ENCODE assay signal across 23 cellular contexts in the genomic region with DNA sequence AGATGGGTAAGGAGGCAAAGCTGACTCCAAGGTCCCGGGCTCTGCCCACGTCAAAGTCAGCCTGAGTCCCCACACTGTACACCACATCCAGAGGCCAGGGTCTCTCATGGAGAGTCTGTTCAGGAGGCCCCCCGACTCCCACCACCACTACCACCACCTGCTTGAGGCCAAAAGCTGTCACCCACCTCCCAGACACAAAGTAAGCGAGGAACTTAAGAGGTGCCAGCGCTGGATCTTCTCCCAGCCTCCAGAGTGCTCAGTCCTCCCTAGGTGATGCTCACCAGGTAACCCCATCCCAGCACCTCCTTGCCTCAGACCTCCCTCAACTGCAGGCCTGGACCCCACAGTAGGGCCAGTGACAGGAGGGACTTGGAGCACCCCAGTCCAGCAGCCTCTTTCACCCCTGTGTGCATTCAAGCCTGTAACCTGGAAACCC. TPM values are rescaled to one million over a fixed set of nuclear protein-coding genes. Genes with fewer than 3 reads are reported as not detected.
DNase-seq lines count a peak whose midpoint lies in the region; ATAC-seq and TF ChIP-seq lines count a peak whose summit lies in the region.
"Had no signal": no experiment of that assay in that cellular context is flagged by ENCODE, and none has a peak within 500 bp of the region (broad histone marks: within the 10 kb centered on the region; RNA-seq: fewer than 3 reads in every experiment).

No MANE protein-coding gene starts in this region.

- no peak for TF ChIP-seq POLR2A in transverse colon (IDR thresholded peaks at IDR 0.05)

- no peaks in the 10 kb centered on the region for H3K27me3 ChIP-seq in hepatocyte
- no peaks in the 10 kb centered on the region for H3K27me3 ChIP-seq in muscle layer of duodenum (ENCODE audit: low read depth, low read length)
- no peaks in the 10 kb centered on the region for H3K27me3 ChIP-seq in CD4-positive, alpha-beta memory T cell (ENCODE audit: insufficient read depth, low read length)
- no peaks in the 10 kb centered on the region for H3K27me3 ChIP-seq in CD8-positive, alpha-beta T cell (ENCODE audit: insufficient read depth, low read length)
- no peaks in the 10 kb centered on the region for H3K27me3 ChIP-seq in transverse colon
- H3K27me3 ChIP-seq: SJSA1 had no signal

- in situ Hi-C loops in transverse colon (cut with MboI; ENCODE audit: low pct_ligation_motif_present in 1 of 4, low pct_unique_long_range_greater_than_20kb in 1 of 4, low sequenced_read_pairs in 3 of 4), result no loop called here

- no peaks in the 10 kb centered on the region for H4K20me1 ChIP-seq in hepatocyte (ENCODE audit: insufficient read depth, poor library complexity, severe bottlenecking)

- H3K36me3 ChIP-seq in hepatocyte (replicated peaks; ENCODE audit: insufficient read depth, low read depth) (no peaks in the 10 kb centered on the region), muscle layer of duodenum (ENCODE audit: control insufficient read depth in 1 of 2, insufficient read depth in 2 of 2, low read length in 2 of 2) (no peaks in the 10 kb centered on the region), transverse colon (no peaks in the 10 kb centered on the region)
- no peaks in the 10 kb centered on the region for H3K36me3 ChIP-seq in CD4-positive, alpha-beta memory T cell (ENCODE audit: insufficient read depth, low read length)
- no peaks in the 10 kb centered on the region for H3K36me3 ChIP-seq in CD8-positive, alpha-beta T cell (ENCODE audit: insufficient read depth, low read length)
- H3K36me3 ChIP-seq: SJSA1 had no signal

- H3K27me3 Mint-ChIP-seq in activated CD8-positive, alpha-beta T cell treated with anti-CD3 and anti-CD28 coated beads for 36 hours, result no peaks in the 10 kb centered on the region
- no peaks in the 10 kb centered on the region for H3K27me3 Mint-ChIP-seq in activated CD8-positive, alpha-beta T cell treated with anti-CD3 and anti-CD28 coated beads, Interleukin-2, amount 10 ng/mL, durations not matched to agents 7 days and 5 days (ENCODE audit: low read depth)
- H3K27me3 Mint-ChIP-seq in CD4-positive, alpha-beta memory T cell, result peaks cover 0 to 2% of the 10 kb centered on the region in 2 donors
- H3K27me3 Mint-ChIP-seq in CD8-positive, alpha-beta T cell (ENCODE audit: low read depth), result peaks cover 3% of the 10 kb centered on the region

- H3K4me3 ChIP-seq in hepatocyte (no peak overlapping the region), muscle layer of duodenum (ENCODE audit: low read depth in 1 of 2, low read length in 2 of 2) (peak overlapping the region in 1 of 2 donors; percentile 21), transverse colon (no peak overlapping the region)
- no peak overlapping the region for H3K4me3 ChIP-seq in CD4-positive, alpha-beta memory T cell (ENCODE audit: low read length in 2 of 2)
- no peak overlapping the region for H3K4me3 ChIP-seq in CD8-positive, alpha-beta T cell (ENCODE audit: low read depth, low read length)
- H3K4me3 ChIP-seq: SJSA1 had no signal

- no peak overlapping the region for H3K4me3 Mint-ChIP-seq in activated CD8-positive, alpha-beta T cell treated with anti-CD3 and anti-CD28 coated beads for 36 hours
- H3K4me3 Mint-ChIP-seq in activated CD8-positive, alpha-beta T cell treated with anti-CD3 and anti-CD28 coated beads, Interleukin-2, amount 10 ng/mL, durations not matched to agents 7 days and 5 days, result no peak overlapping the region
- no peak overlapping the region for H3K4me3 Mint-ChIP-seq in CD4-positive, alpha-beta memory T cell
- no peak overlapping the region for H3K4me3 Mint-ChIP-seq in CD8-positive, alpha-beta T cell
- H3K4me3 Mint-ChIP-seq: H9 had no signal

- intact Hi-C loops in activated CD8-positive, alpha-beta T cell treated with anti-CD3 and anti-CD28 coated beads for 36 hours (cut with micrococcal nuclease), result no loop called here
- intact Hi-C loops in CD4-positive, alpha-beta memory T cell (cut with micrococcal nuclease), result no loop called here
- intact Hi-C loops in CD8-positive, alpha-beta T cell (cut with DNase I, micrococcal nuclease), result no loop called here
- intact Hi-C loops in transverse colon (cut with DNase I; ENCODE audit: low total_unique reads), result no loop called here

- no peak for DNase-seq in activated CD8-positive, alpha-beta T cell treated with anti-CD3 and anti-CD28 coated beads for 36 hours
- DNase-seq in activated CD8-positive, alpha-beta T cell treated with anti-CD3 and anti-CD28 coated beads, Interleukin-2, amount 10 ng/mL, durations not matched to agents 7 days and 5 days, result no peak
- DNase-seq in hepatocyte (ENCODE audit: low spot score) (no peak), transverse colon (no peak)
- no peak for DNase-seq in CD4-positive, alpha-beta memory T cell
- DNase-seq in CD8-positive, alpha-beta T cell, result no peak
- DNase-seq: AML-193, C1 segment of cervical spinal cord, DMS79, MV-4-11, NCI-H1105 treated with DMSO at 0.1 percent for 48 hours, NCI-H187, NCI-H446, NCI-H526 treated with DMSO at 0.1 percent for 48 hours, OCI-M1 had no signal

- no peaks in the 10 kb centered on the region for H3K4me1 Mint-ChIP-seq in activated CD8-positive, alpha-beta T cell treated with anti-CD3 and anti-CD28 coated beads for 36 hours (ENCODE audit: low read depth)
- H3K4me1 Mint-ChIP-seq in activated CD8-positive, alpha-beta T cell treated with anti-CD3 and anti-CD28 coated beads, Interleukin-2, amount 10 ng/mL, durations not matched to agents 7 days and 5 days (ENCODE audit: low read depth), result no peaks in the 10 kb centered on the region
- H3K4me1 Mint-ChIP-seq in CD4-positive, alpha-beta memory T cell, result no peaks in the 10 kb centered on the region
- H3K4me1 Mint-ChIP-seq in CD8-positive, alpha-beta T cell (ENCODE audit: low read depth), result no peaks in the 10 kb centered on the region

- peak overlapping the region; percentile 71 for H3K4me2 ChIP-seq in hepatocyte
- H3K4me2 ChIP-seq: KMS-11 had no signal

- peak overlapping the region; percentile 20 for H3K27ac Mint-ChIP-seq in activated CD8-positive, alpha-beta T cell treated with anti-CD3 and anti-CD28 coated beads for 36 hours
- H3K27ac Mint-ChIP-seq in activated CD8-positive, alpha-beta T cell treated with anti-CD3 and anti-CD28 coated beads, Interleukin-2, amount 10 ng/mL, durations not matched to agents 7 days and 5 days, result no peak overlapping the region
- H3K27ac Mint-ChIP-seq in CD4-positive, alpha-beta memory T cell, result no peak overlapping the region
- no peak overlapping the region for H3K27ac Mint-ChIP-seq in CD8-positive, alpha-beta T cell
- H3K27ac Mint-ChIP-seq: H9 had no signal

- peak overlapping the region; percentile 95 for H3K27ac ChIP-seq in hepatocyte
- H3K27ac ChIP-seq in muscle layer of duodenum (ENCODE audit: low read length), result peak overlapping the region; percentile 72
- no peak overlapping the region for H3K27ac ChIP-seq in CD4-positive, alpha-beta memory T cell (ENCODE audit: low read depth, low read length)
- no peak overlapping the region for H3K27ac ChIP-seq in CD8-positive, alpha-beta T cell (ENCODE audit: low read depth, low read length)
- H3K27ac ChIP-seq in transverse colon, result no peak overlapping the region
- H3K27ac ChIP-seq: 22Rv1, HL-60, KMS-11, SJSA1 had no signal

- H2AFZ ChIP-seq in hepatocyte, result no peak overlapping the region

- no peaks in the 10 kb centered on the region for H3K36me3 Mint-ChIP-seq in activated CD8-positive, alpha-beta T cell treated with anti-CD3 and anti-CD28 coated beads for 36 hours (ENCODE audit: low read depth)
- H3K36me3 Mint-ChIP-seq in activated CD8-positive, alpha-beta T cell treated with anti-CD3 and anti-CD28 coated beads, Interleukin-2, amount 10 ng/mL, durations not matched to agents 7 days and 5 days (ENCODE audit: low read depth), result no peaks in the 10 kb centered on the region
- H3K36me3 Mint-ChIP-seq in CD4-positive, alpha-beta memory T cell, result no peaks in the 10 kb centered on the region
- H3K36me3 Mint-ChIP-seq in CD8-positive, alpha-beta T cell, result no peaks in the 10 kb centered on the region

- no peaks in the 10 kb centered on the region for H3K9me3 Mint-ChIP-seq in activated CD8-positive, alpha-beta T cell treated with anti-CD3 and anti-CD28 coated beads for 36 hours
- H3K9me3 Mint-ChIP-seq in activated CD8-positive, alpha-beta T cell treated with anti-CD3 and anti-CD28 coated beads, Interleukin-2, amount 10 ng/mL, durations not matched to agents 7 days and 5 days (ENCODE audit: insufficient read depth), result no peaks in the 10 kb centered on the region
- no peaks in the 10 kb centered on the region for H3K9me3 Mint-ChIP-seq in CD4-positive, alpha-beta memory T cell
- no peaks in the 10 kb centered on the region for H3K9me3 Mint-ChIP-seq in CD8-positive, alpha-beta T cell
- H3K9me3 Mint-ChIP-seq: H9 had no signal

- H3K4me1 ChIP-seq in hepatocyte (ENCODE audit: insufficient read depth) (peaks cover 39% of the 10 kb centered on the region), muscle layer of duodenum (ENCODE audit: control insufficient read depth in 1 of 2, insufficient read depth in 2 of 2, low read length in 2 of 2) (no peaks in the 10 kb centered on the region), transverse colon (no peaks in the 10 kb centered on the region)
- no peaks in the 10 kb centered on the region for H3K4me1 ChIP-seq in CD4-positive, alpha-beta memory T cell (ENCODE audit: insufficient read depth, low read length)
- no peaks in the 10 kb centered on the region for H3K4me1 ChIP-seq in CD8-positive, alpha-beta T cell (ENCODE audit: insufficient read depth, low read length)
- H3K4me1 ChIP-seq: SJSA1 had no signal

- no peak for TF ChIP-seq CTCF in activated CD8-positive, alpha-beta T cell treated with anti-CD3 and anti-CD28 coated beads for 36 hours (IDR thresholded peaks at IDR 0.05)
- no peak for TF ChIP-seq CTCF in hepatocyte (IDR thresholded peaks at IDR 0.05; ENCODE audit: poor library complexity)
- no peak for TF ChIP-seq CTCF in CD8-positive, alpha-beta T cell (IDR thresholded peaks at IDR 0.05)
- no peak for TF ChIP-seq CTCF in transverse colon (IDR thresholded peaks at IDR 0.05)

- no peak for TF ChIP-seq EP300 in transverse colon (IDR thresholded peaks at IDR 0.05; ENCODE audit: low read depth)

- POLR2A ChIA-PET in activated CD8-positive, alpha-beta T cell treated with anti-CD3 and anti-CD28 coated beads for 36 hours (lab: Charles Lee), result no interaction called here
- POLR2A ChIA-PET in activated CD8-positive, alpha-beta T cell treated with anti-CD3 and anti-CD28 coated beads, Interleukin-2, amount 10 ng/mL, durations not matched to agents 7 days and 5 days (lab: Charles Lee), result no interaction called here
- POLR2A ChIA-PET in CD4-positive, alpha-beta memory T cell (lab: Charles Lee; ENCODE audit: partially characterized antibody), result no interaction called here
- POLR2A ChIA-PET in CD8-positive, alpha-beta T cell (lab: Charles Lee), result no interaction called here

- no peak for ATAC-seq in activated CD8-positive, alpha-beta T cell treated with anti-CD3 and anti-CD28 coated beads for 36 hours
- ATAC-seq in activated CD8-positive, alpha-beta T cell treated with anti-CD3 and anti-CD28 coated beads, Interleukin-2, amount 10 ng/mL, durations not matched to agents 7 days and 5 days, result no peak
- no peak for ATAC-seq in CD8-positive, alpha-beta T cell
- ATAC-seq in GM19452 (IDR thresholded peaks at IDR 0.05; ENCODE audit: unreplicated experiment), result no peak

- no peaks in the 10 kb centered on the region for H3K9me2 ChIP-seq in hepatocyte (replicated peaks; ENCODE audit: insufficient read depth)

- CTCF ChIA-PET in activated CD8-positive, alpha-beta T cell treated with anti-CD3 and anti-CD28 coated beads for 36 hours (lab: Charles Lee), result interaction anchor here (0.6 to 1.2 kb wide), 2 partner anchors 14 to 179 kb away, joined by 3 read pairs; no protein-coding TSS in a partner anchor
- CTCF ChIA-PET in activated CD8-positive, alpha-beta T cell treated with anti-CD3 and anti-CD28 coated beads, Interleukin-2, amount 10 ng/mL, durations not matched to agents 7 days and 5 days (lab: Charles Lee), result interaction anchor here (0.7 kb wide), 1 partner anchor 53 kb away, joined by 3 read pairs; no protein-coding TSS in a partner anchor
- CTCF ChIA-PET in CD4-positive, alpha-beta memory T cell (lab: Charles Lee; ENCODE audit: partially characterized antibody), result no interaction called here
- CTCF ChIA-PET in CD8-positive, alpha-beta T cell (lab: Charles Lee), result no interaction called here

- H3K9me3 ChIP-seq in hepatocyte (ENCODE audit: low read depth) (no peaks in the 10 kb centered on the region), muscle layer of duodenum (ENCODE audit: control insufficient read depth in 1 of 2, low read length in 2 of 2) (no peaks in the 10 kb centered on the region), transverse colon (no peaks in the 10 kb centered on the region)
- H3K9me3 ChIP-seq in CD4-positive, alpha-beta memory T cell (ENCODE audit: control insufficient read depth in 1 of 2, low read length in 2 of 2), result no peaks in the 10 kb centered on the region
- H3K9me3 ChIP-seq in CD8-positive, alpha-beta T cell (ENCODE audit: low read length), result no peaks in the 10 kb centered on the region
- H3K9me3 ChIP-seq: SJSA1 had no signal

- peaks cover 39% of the 10 kb centered on the region for H3K79me2 ChIP-seq in hepatocyte

- WGBS in hepatocyte (ENCODE audit: low lambda C conversion rate, missing lambda C conversion rate), result 92% methylated on average over 5 of the region's 5 CpGs
- WGBS in transverse colon (ENCODE audit: low coverage in 1 of 2), 2 donors, result 98% methylated on average over 5 of the region's 5 CpGs; no CpG with 5 or more reads in 1 of the 2 donors

RNA-seq across cellular contexts. Expression of a gene that starts 0.5 kb away (rescaled TPM):
- total RNA-seq in activated CD8-positive, alpha-beta T cell treated with anti-CD3 and anti-CD28 coated beads for 36 hours, result under 1 TPM in 1 of 2 experiments, not detected in 1; 0.07 TPM
- total RNA-seq in activated CD8-positive, alpha-beta T cell treated with anti-CD3 and anti-CD28 coated beads, Interleukin-2, amount 10 ng/mL, durations not matched to agents 7 days and 5 days, result not detected
- total RNA-seq in hepatocyte (14.8 and 20.6 TPM in 2 replicates), transverse colon (under 1 TPM in 1 of 4 donors, not detected in 3; 0.48 TPM)
- polyA plus RNA-seq in hepatocyte, result 25.3 and 25.8 TPM in 2 replicates
- under 1 TPM; 0.19 to 0.23 TPM for total RNA-seq in CD4-positive, alpha-beta memory T cell
- not detected for polyA plus RNA-seq in CD4-positive, alpha-beta memory T cell
- total RNA-seq in CD8-positive, alpha-beta T cell, result under 1 TPM in 1 of 2 experiments, not detected in 1; 0.06 TPM
- total RNA-seq: M059J, SJSA1 had no signal

RNA-seq across cellular contexts. Expression of a gene that starts 33.1 kb away (rescaled TPM):
- 10 to 100 TPM; 92.3 to 98.3 TPM for total RNA-seq in activated CD8-positive, alpha-beta T cell treated with anti-CD3 and anti-CD28 coated beads for 36 hours
- total RNA-seq in activated CD8-positive, alpha-beta T cell treated with anti-CD3 and anti-CD28 coated beads, Interleukin-2, amount 10 ng/mL, durations not matched to agents 7 days and 5 days, result 10 to 100 TPM; 83.6 to 86.5 TPM
- total RNA-seq in hepatocyte (57.1 and 57.7 TPM in 2 replicates), transverse colon (100 to 1,000 TPM in 1 of 4 donors, 10 to 100 TPM in 3; 41.1 to 202 (median 42.3) TPM)
- 80.6 and 85.0 TPM in 2 replicates for polyA plus RNA-seq in hepatocyte
- 100 to 1,000 TPM; 109 to 114 TPM for total RNA-seq in CD4-positive, alpha-beta memory T cell
- 10 to 100 TPM; 48.9 to 50.5 TPM for polyA plus RNA-seq in CD4-positive, alpha-beta memory T cell
- 100 to 1,000 TPM; 140 to 141 TPM for total RNA-seq in CD8-positive, alpha-beta T cell

RNA-seq across cellular contexts. Expression of a gene that starts 41.4 kb away (rescaled TPM):
- total RNA-seq in activated CD8-positive, alpha-beta T cell treated with anti-CD3 and anti-CD28 coated beads for 36 hours, result 10 to 100 TPM; 74.6 to 76.2 TPM
- total RNA-seq in activated CD8-positive, alpha-beta T cell treated with anti-CD3 and anti-CD28 coated beads, Interleukin-2, amount 10 ng/mL, durations not matched to agents 7 days and 5 days, result 10 to 100 TPM; 63.8 to 65.9 TPM
- total RNA-seq in hepatocyte (239 and 245 TPM in 2 replicates), transverse colon (100 to 1,000 TPM; 226 to 303 (median 254) TPM)
- 86.7 and 94.3 TPM in 2 replicates for polyA plus RNA-seq in hepatocyte
- total RNA-seq in CD4-positive, alpha-beta memory T cell, result 100 to 1,000 TPM; 108 to 110 TPM
- 10 to 100 TPM; 65.4 to 68.1 TPM for polyA plus RNA-seq in CD4-positive, alpha-beta memory T cell
- 100 to 1,000 TPM; 115 to 120 TPM for total RNA-seq in CD8-positive, alpha-beta T cell

RNA-seq across cellular contexts. Expression of a gene that starts 50.2 kb away (rescaled TPM):
- total RNA-seq in activated CD8-positive, alpha-beta T cell treated with anti-CD3 and anti-CD28 coated beads for 36 hours, result 100 to 1,000 TPM; 102 to 107 TPM
- total RNA-seq in activated CD8-positive, alpha-beta T cell treated with anti-CD3 and anti-CD28 coated beads, Interleukin-2, amount 10 ng/mL, durations not matched to agents 7 days and 5 days, result 10 to 100 TPM; 80.7 to 84.0 TPM
- total RNA-seq in hepatocyte (35.1 and 60.8 TPM in 2 replicates), transverse colon (10 to 100 TPM; 31.9 to 76.7 (median 38.6) TPM)
- polyA plus RNA-seq in hepatocyte, result 42.6 and 54.7 TPM in 2 replicates
- 100 to 1,000 TPM; 100 to 108 TPM for total RNA-seq in CD4-positive, alpha-beta memory T cell
- 10 to 100 TPM; 55.2 to 61.8 TPM for polyA plus RNA-seq in CD4-positive, alpha-beta memory T cell
- total RNA-seq in CD8-positive, alpha-beta T cell, result 10 to 100 TPM; 40.6 to 45.9 TPM

Comparison
In these comparisons a context has a peak if more than half of its experiments do, and no peak if none do; other contexts are left out.
1. H3K27ac ChIP-seq: peak in hepatocyte (single experiment) and muscle layer of duodenum (single experiment); none in CD4-positive, alpha-beta memory T cell (single experiment), CD8-positive, alpha-beta T cell (single experiment) and transverse colon (0 of 4).
2. RNA of a gene that starts 0.5 kb away (total RNA-seq): 14.8 to 20.6 TPM in hepatocyte; 0.19 to 0.23 TPM in CD4-positive, alpha-beta memory T cell, 0.07 TPM in activated CD8-positive, alpha-beta T cell treated with anti-CD3 and anti-CD28 coated beads for 36 hours, 0.06 TPM in CD8-positive, alpha-beta T cell, not detected in activated CD8-positive, alpha-beta T cell treated with anti-CD3 and anti-CD28 coated beads, Interleukin-2, amount 10 ng/mL, durations not matched to agents 7 days and 5 days and 0.48 TPM in transverse colon; every median in the first group is over 10 times any median in the second.
3. CTCF ChIA-PET loops: an anchor here in activated CD8-positive, alpha-beta T cell treated with anti-CD3 and anti-CD28 coated beads for 36 hours (0.6 to 1.2 kb wide) and activated CD8-positive, alpha-beta T cell treated with anti-CD3 and anti-CD28 coated beads, Interleukin-2, amount 10 ng/mL, durations not matched to agents 7 days and 5 days (0.7 kb wide); none called in CD4-positive, alpha-beta memory T cell and CD8-positive, alpha-beta T cell.